ENCODE assay signal across 8 cellular contexts in the genomic region with DNA sequence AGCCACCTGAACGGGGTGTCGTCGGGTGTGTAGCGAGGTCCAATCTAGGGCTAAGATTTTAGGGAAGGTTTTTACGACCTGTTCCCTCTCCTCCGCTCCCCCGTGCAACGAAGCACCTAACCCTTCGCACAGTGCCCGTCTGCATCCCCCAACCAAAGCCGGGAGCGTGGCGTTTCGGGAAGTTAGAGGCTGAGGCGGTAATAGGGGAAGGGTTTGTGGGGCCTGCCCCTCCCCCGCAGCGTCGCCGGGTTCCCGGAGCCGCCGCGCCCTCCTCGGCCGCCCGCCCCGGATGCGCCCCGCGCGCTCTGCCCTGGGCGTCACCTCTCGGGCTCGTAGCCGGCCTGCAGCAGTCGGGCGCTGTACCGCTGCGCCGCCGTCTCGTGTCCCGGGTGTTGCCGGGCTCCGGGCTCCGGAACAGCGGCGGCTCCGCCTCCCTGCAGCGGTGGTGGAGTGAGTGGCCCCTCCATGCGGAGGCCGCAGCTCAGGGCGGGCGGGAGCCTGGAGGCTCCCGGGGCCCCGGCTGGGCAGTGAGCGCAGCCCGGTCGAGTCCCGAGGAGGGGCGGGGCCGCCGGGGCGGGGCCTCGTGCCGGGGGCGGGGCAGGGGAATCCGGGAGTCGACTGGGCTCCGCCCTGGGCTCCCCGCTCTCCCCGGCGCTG. TPM values are rescaled to one million over a fixed set of nuclear protein-coding genes. Genes with fewer than 3 reads are reported as not detected.
DNase-seq lines count a peak whose midpoint lies in the region; ATAC-seq and TF ChIP-seq lines count a peak whose summit lies in the region.

A gene (minus strand): TSS at position 548 of the 657 bp plus-strand sequence. CDS start 81 bp downstream, at position 467.

- H3K9me3 ChIP-seq in DOHH2 (ENCODE audit: control insufficient read depth, insufficient read depth, low read length) (no peaks in the 10 kb centered on the region), HUES6 (ENCODE audit: control insufficient read depth, insufficient read depth, low read depth, low read length) (peaks cover 4% of the 10 kb centered on the region; the same call in 1 of the 2 replicates), cardiac muscle cell (ENCODE audit: low read depth) (no peaks in the 10 kb centered on the region), trophoblast cell (ENCODE audit: insufficient read depth, low read depth, low read length) (no peaks in the 10 kb centered on the region), tibial nerve (peaks cover 0 to 4% (median 0%) of the 10 kb centered on the region in 4 donors)

- no CpG with 5 or more reads among the region's 73 CpGs for WGBS in trophoblast cell (ENCODE audit: extremely low coverage, insufficient coverage, insufficient read length)
- 0 to 1% methylated on average over 3 to 56 of the region's 73 CpGs for WGBS in tibial nerve, 2 donors

- no peaks in the 10 kb centered on the region for H3K36me3 Mint-ChIP-seq in activated naive CD4-positive, alpha-beta T cell treated with anti-CD3 and anti-CD28 coated beads, Interleukin-2, amount 50 U/mL, for 72 hours

- peak within 1 kb of the TSS; percentile 29 for H4K91ac ChIP-seq in trophoblast cell (ENCODE audit: low read depth, low read length)

- peaks cover 8% of the 10 kb centered on the region for H3F3A ChIP-seq in DOHH2 (ENCODE audit: control insufficient read depth, insufficient read depth)

- peak within 1 kb of the TSS; percentile 47 for H2BK12ac ChIP-seq in trophoblast cell (ENCODE audit: low read length)

- H3K9me2 ChIP-seq in DOHH2 (replicated peaks; ENCODE audit: control insufficient read depth, low read length), result no peaks in the 10 kb centered on the region

- TF ChIP-seq CTCF in DOHH2 (IDR thresholded peaks at IDR 0.05; ENCODE audit: low read depth, low read length, poor library complexity, severe bottlenecking) (no peak), cardiac muscle cell (IDR thresholded peaks at IDR 0.05; ENCODE audit: low read depth, low read length) (no peak), tibial nerve (IDR thresholded peaks at IDR 0.05) (peak in 1 of 5 experiments; percentile 30)

- H2BK120ac ChIP-seq in trophoblast cell (ENCODE audit: insufficient read depth, low read length, poor library complexity), result peak within 1 kb of the TSS; percentile 27

- no peak within 1 kb of the TSS for H4K12ac ChIP-seq in trophoblast cell (ENCODE audit: low read depth, low read length)

- H2AFZ ChIP-seq in trophoblast cell (ENCODE audit: insufficient read depth, low read length, poor library complexity), result peak within 1 kb of the TSS; percentile 71

- H3K27ac Mint-ChIP-seq in activated naive CD4-positive, alpha-beta T cell treated with anti-CD3 and anti-CD28 coated beads, Interleukin-2, amount 50 U/mL, for 72 hours, result peak within 1 kb of the TSS; percentile 59 to 65

- no peak within 1 kb of the TSS for H3K4ac ChIP-seq in trophoblast cell (ENCODE audit: low read depth, low read length)

- peak within 1 kb of the TSS; percentile 98 for H3K4me2 ChIP-seq in DOHH2 (ENCODE audit: low read length)
- H3K4me2 ChIP-seq in trophoblast cell (ENCODE audit: low read length), result peak within 1 kb of the TSS; percentile 78

- H3K4me3 ChIP-seq in DOHH2 (ENCODE audit: low read length), result peak within 1 kb of the TSS; percentile 88
- H3K4me3 ChIP-seq in HUES6 (ENCODE audit: low read depth, low read length), result peak within 1 kb of the TSS; percentile 90
- peak within 1 kb of the TSS; percentile 48 for H3K4me3 ChIP-seq in cardiac muscle cell
- H3K4me3 ChIP-seq in trophoblast cell (ENCODE audit: low read depth, low read length), result peak within 1 kb of the TSS; percentile 72
- peak within 1 kb of the TSS; percentile 63 to 72 (median 66) for H3K4me3 ChIP-seq in tibial nerve

- peak; percentile 23 to 75 for TF ChIP-seq POLR2A in tibial nerve (IDR thresholded peaks at IDR 0.05)

- peak within 1 kb of the TSS; percentile 62 for H4K8ac ChIP-seq in trophoblast cell (ENCODE audit: low read depth, low read length)

- H2BK5ac ChIP-seq in trophoblast cell (ENCODE audit: low read depth, low read length, poor library complexity), result no peak within 1 kb of the TSS

- H3K79me2 ChIP-seq in DOHH2 (ENCODE audit: control insufficient read depth, low read length) (peaks cover 11% of the 10 kb centered on the region), trophoblast cell (ENCODE audit: control insufficient read depth, insufficient read depth, low read length, poor library complexity) (peaks cover 4% of the 10 kb centered on the region)

- peak within 1 kb of the TSS; percentile 38 for H2AK5ac ChIP-seq in trophoblast cell (ENCODE audit: low read length)

- H3K18ac ChIP-seq in trophoblast cell (ENCODE audit: low read length), result peak within 1 kb of the TSS; percentile 4

- ATAC-seq in GM21447 (IDR thresholded peaks at IDR 0.05; ENCODE audit: unreplicated experiment) (peak; percentile 78), SK-N-SH treated with all-trans-retinoic acid at 6 μM for 48 hours (peak; percentile 90)
- ATAC-seq in activated naive CD4-positive, alpha-beta T cell treated with anti-CD3 and anti-CD28 coated beads, Interleukin-2, amount 50 U/mL, for 72 hours, result peak; percentile 86 to 89

- no peak for TF ChIP-seq EP300 in tibial nerve (IDR thresholded peaks at IDR 0.05)

- H3K4me1 ChIP-seq in DOHH2 (ENCODE audit: control insufficient read depth, low read length) (peaks cover 28% of the 10 kb centered on the region), HUES6 (ENCODE audit: control insufficient read depth, insufficient read depth, low read length) (peaks cover 34% of the 10 kb centered on the region), cardiac muscle cell (ENCODE audit: low read depth) (no peaks in the 10 kb centered on the region), trophoblast cell (ENCODE audit: control insufficient read depth in 1 of 2, insufficient read depth in 2 of 2, low read length in 2 of 2) (peaks cover 5 to 13% of the 10 kb centered on the region in 2 experiments), tibial nerve (peaks cover 0 to 52% (median 32%) of the 10 kb centered on the region in 4 donors)

- peaks cover 19% of the 10 kb centered on the region for H3K27me3 ChIP-seq in DOHH2 (ENCODE audit: control insufficient read depth, low read length)
- peaks cover 82% of the 10 kb centered on the region for H3K27me3 ChIP-seq in HUES6 (ENCODE audit: control insufficient read depth, insufficient read depth, low read length)
- H3K27me3 ChIP-seq in cardiac muscle cell, result peaks cover 54% of the 10 kb centered on the region
- H3K27me3 ChIP-seq in trophoblast cell (ENCODE audit: insufficient read depth, low read length), result peaks cover 25% of the 10 kb centered on the region
- no peaks in the 10 kb centered on the region for H3K27me3 ChIP-seq in tibial nerve

- no peak within 1 kb of the TSS for H3K27ac ChIP-seq in DOHH2 (ENCODE audit: low read depth, low read length)
- no peak within 1 kb of the TSS for H3K27ac ChIP-seq in HUES6 (ENCODE audit: low read depth, low read length)
- no peak within 1 kb of the TSS for H3K27ac ChIP-seq in cardiac muscle cell
- no peak within 1 kb of the TSS for H3K27ac ChIP-seq in trophoblast cell (ENCODE audit: low read depth, low read length)
- H3K27ac ChIP-seq in tibial nerve, result peak within 1 kb of the TSS; percentile 81 to 96 (median 89)

- H3K14ac ChIP-seq in trophoblast cell (ENCODE audit: low read length), result peak within 1 kb of the TSS; percentile 58

- H3K36me3 ChIP-seq in DOHH2 (ENCODE audit: control insufficient read depth, low read length) (peaks cover 7% of the 10 kb centered on the region), HUES6 (ENCODE audit: control insufficient read depth, insufficient read depth, low read length) (no peaks in the 10 kb centered on the region), cardiac muscle cell (no peaks in the 10 kb centered on the region), trophoblast cell (ENCODE audit: control insufficient read depth in 1 of 2, insufficient read depth in 2 of 2, low read length in 2 of 2) (no peaks in the 10 kb centered on the region), tibial nerve (no peaks in the 10 kb centered on the region)

- DNase-seq in activated naive CD4-positive, alpha-beta T cell treated with anti-CD3 and anti-CD28 coated beads, Interleukin-2, amount 50 U/mL, for 72 hours (ENCODE audit: low spot score in 2 of 2), result peak; percentile 87 to 91
- DNase-seq in cardiac muscle cell (ENCODE audit: low read depth in 1 of 2, low spot score in 1 of 2) (peak; percentile 86 to 88), trophoblast cell (peak; percentile 48 to 71), tibial nerve (ENCODE audit: low spot score in 2 of 2) (peak; percentile 87)

- no peaks in the 10 kb centered on the region for H4K20me1 ChIP-seq in DOHH2 (ENCODE audit: control insufficient read depth, insufficient read depth, low read depth, low read length)

- H3K23ac ChIP-seq in trophoblast cell (ENCODE audit: low read length), result no peak within 1 kb of the TSS

- H3K9me3 Mint-ChIP-seq in activated naive CD4-positive, alpha-beta T cell treated with anti-CD3 and anti-CD28 coated beads, Interleukin-2, amount 50 U/mL, for 72 hours, result no peaks in the 10 kb centered on the region

- H3K9ac ChIP-seq in HUES6 (ENCODE audit: low read length) (peak within 1 kb of the TSS; percentile 47), trophoblast cell (ENCODE audit: low read length) (peak within 1 kb of the TSS; percentile 24)

- peaks cover 12% of the 10 kb centered on the region for H3K79me1 ChIP-seq in trophoblast cell (ENCODE audit: low read length)

TF ChIP-seq in SK-N-SH treated with all-trans-retinoic acid at 6 μM for 48 hours, 23 proteins besides CTCF, POLR2A, EP300 and RAD21:
- TF ChIP-seq ZFP3 (CRISPR knock-in tag; IDR thresholded peaks at IDR 0.05), result peak; percentile 98
- TF ChIP-seq TOX (CRISPR knock-in tag; IDR thresholded peaks at IDR 0.05; ENCODE audit: borderline replicate concordance), result no peak

RNA-seq across cellular contexts. Expression of the gene that starts here (rescaled TPM):
- 10 to 100 TPM; 29.5 to 66.9 TPM for total RNA-seq in activated naive CD4-positive, alpha-beta T cell treated with anti-CD3 and anti-CD28 coated beads, Interleukin-2, amount 50 U/mL, for 72 hours
- total RNA-seq in cardiac muscle cell (23.1 and 24.0 TPM in 2 replicates), tibial nerve (100 to 1,000 TPM in 1 of 4 donors, 10 to 100 TPM in 3; 50.2 to 102 (median 74.0) TPM)
- 20.5 and 27.5 TPM in 2 replicates for polyA plus RNA-seq in cardiac muscle cell
- polyA plus RNA-seq in trophoblast cell (2013), result 11.8 and 12.6 TPM in 2 replicates

Comparison
In these comparisons a context has a peak if more than half of its experiments do, and no peak if none do; other contexts are left out.
1. H3K27ac ChIP-seq: peak in tibial nerve (4 of 4); none in DOHH2 (single experiment), HUES6 (single experiment), cardiac muscle cell (single experiment) and trophoblast cell (single experiment).
2. Peak in every context shown above with its lines, with median percentiles within 50 percentile points of each other: H3K4me3 ChIP-seq, ATAC-seq and DNase-seq.